ENCODE assay signal across 8 cellular contexts in genomic region chr3:114179575-114179974, GRCh38. TPM values are rescaled to one million over a fixed set of nuclear protein-coding genes. Genes with fewer than 3 reads are reported as not detected.
A peak's percentile ranks its signal among the peaks of the same experiment; 100 is the strongest.
DNase-seq lines count a peak whose midpoint lies in the region; ATAC-seq and TF ChIP-seq lines count a peak whose summit lies in the region.

No MANE protein-coding gene starts in this region.

- TF ChIP-seq POLR2A in breast epithelium (IDR thresholded peaks at IDR 0.05): no peak

- no peaks in the 10 kb centered on the region for H4K20me1 ChIP-seq in neural progenitor cell (ENCODE audit: low read depth)

- no peak overlapping the region for H3K27ac ChIP-seq in breast epithelium
- H3K27ac ChIP-seq in neural progenitor cell: no peak overlapping the region

- H3K4me1 ChIP-seq in breast epithelium (no peaks in the 10 kb centered on the region), neural progenitor cell (no peaks in the 10 kb centered on the region)

- CTCF ChIA-PET in MCF 10A (lab: Yijun Ruan, JAX): interaction anchor here (0.6 to 1.9 kb wide), 7 partner anchors 12 to 782 kb away, joined by 3 to 7 read pairs (median 3); no protein-coding TSS in a partner anchor

- TF ChIP-seq CTCF in MCF 10A (IDR thresholded peaks at IDR 0.05; ENCODE audit: unreplicated experiment) (peak; percentile 15), breast epithelium (IDR thresholded peaks at IDR 0.05) (peak in 1 of 3 donors; percentile 18), brain (conservative IDR thresholded peaks at IDR 0.05) (peak; percentile 20 to 53), neural progenitor cell (IDR thresholded peaks at IDR 0.05) (peak; percentile 53)

- H3K36me3 Mint-ChIP-seq in MCF 10A (ENCODE audit: insufficient read depth, unreplicated experiment) (no peaks in the 10 kb centered on the region), brain (no peaks in the 10 kb centered on the region), neural progenitor cell (no peaks in the 10 kb centered on the region)

- ATAC-seq in HG02588 (IDR thresholded peaks at IDR 0.05; ENCODE audit: unreplicated experiment) (no peak), Right ventricle myocardium superior (ENCODE audit: poor library complexity) (no peak)

- peaks cover 87% of the 10 kb centered on the region for H3K27me3 Mint-ChIP-seq in MCF 10A (ENCODE audit: insufficient read depth, unreplicated experiment)
- no peaks in the 10 kb centered on the region for H3K27me3 Mint-ChIP-seq in brain
- peaks cover 4% of the 10 kb centered on the region for H3K27me3 Mint-ChIP-seq in neural progenitor cell (ENCODE audit: insufficient read depth, low read depth)

- H3K4me3 ChIP-seq in breast epithelium (no peak overlapping the region), neural progenitor cell (no peak overlapping the region)

- BruUV-seq in MCF 10A (replicated peaks; lab: Mats Ljungman, UMichigan): no TSS peak

- H3K36me3 ChIP-seq in breast epithelium: no peaks in the 10 kb centered on the region
- no peaks in the 10 kb centered on the region for H3K36me3 ChIP-seq in neural progenitor cell

- H3K4me3 Mint-ChIP-seq in MCF 10A (ENCODE audit: unreplicated experiment) (no peak overlapping the region), brain (no peak overlapping the region), neural progenitor cell (no peak overlapping the region)

- no peaks in the 10 kb centered on the region for H3K9me3 Mint-ChIP-seq in MCF 10A (ENCODE audit: unreplicated experiment)
- peaks cover 0 to 11% (median 3%) of the 10 kb centered on the region in 5 experiments for H3K9me3 Mint-ChIP-seq in brain
- H3K9me3 Mint-ChIP-seq in neural progenitor cell: peaks cover 2% of the 10 kb centered on the region

- H3K4me1 Mint-ChIP-seq in MCF 10A (ENCODE audit: insufficient read depth, unreplicated experiment) (peaks cover 5% of the 10 kb centered on the region), brain (no peaks in the 10 kb centered on the region), neural progenitor cell (no peaks in the 10 kb centered on the region)

- H3K27me3 ChIP-seq in breast epithelium (no peaks in the 10 kb centered on the region), neural progenitor cell (no peaks in the 10 kb centered on the region)

- no peaks in the 10 kb centered on the region for H3K79me2 ChIP-seq in neural progenitor cell (ENCODE audit: low read depth)

- POLR2A ChIA-PET in MCF 10A (lab: Yijun Ruan, JAX): interaction anchor here (0.7 kb wide), 1 partner anchor 117 kb away, joined by 3 read pairs; no protein-coding TSS in a partner anchor

- intact Hi-C loops in MCF 10A (cut with micrococcal nuclease) (no loop called here), breast epithelium (cut with DNase I; ENCODE audit: low total_unique reads) (no loop called here), Right ventricle myocardium superior (cut with DNase I) (no loop called here)

- H3K27ac Mint-ChIP-seq in MCF 10A (ENCODE audit: low read depth, unreplicated experiment) (no peak overlapping the region), brain (no peak overlapping the region), neural progenitor cell (no peak overlapping the region)

- H3K4me2 ChIP-seq in neural progenitor cell: no peak overlapping the region

- H3K9ac ChIP-seq in neural progenitor cell: no peak overlapping the region

- DNase-seq in MCF 10A (ENCODE audit: unreplicated experiment) (peak; percentile 27), breast epithelium (ENCODE audit: low spot score in 2 of 2) (no peak), NCI-H2081 treated with DMSO at 0.1 percent for 48 hours (lab: John Stamatoyannopoulos, UW) (peak; percentile 31), neural progenitor cell (ENCODE audit: low spot score) (peak; percentile 39), OCI-M2 (lab: John Stamatoyannopoulos, UW; ENCODE audit: unreplicated experiment) (no peak), Right ventricle myocardium superior (no peak)

- no peak overlapping the region for H2AFZ ChIP-seq in neural progenitor cell (replicated peaks)

- H3K9me3 ChIP-seq in breast epithelium: no peaks in the 10 kb centered on the region
- H3K9me3 ChIP-seq in neural progenitor cell (ENCODE audit: low read depth): no peaks in the 10 kb centered on the region

- peaks cover 5% of the 10 kb centered on the region for H3F3A ChIP-seq in neural progenitor cell (ENCODE audit: low read depth)

RNA-seq across cellular contexts. Expression of gene DRD3, which starts 0.7 kb away (rescaled TPM):
- total RNA-seq in MCF 10A (2022): not detected in 2 replicates
- not detected for total RNA-seq in breast epithelium
- not detected for polyA plus RNA-seq in brain (ENCODE audit: insufficient read depth, low read depth, low replicate concordance)
- not detected in 2 replicates for total RNA-seq in neural progenitor cell (ENCODE audit: low replicate concordance)
- total RNA-seq in Right ventricle myocardium superior: not detected

RNA-seq across cellular contexts. Expression of gene ZNF80, which starts 57.8 kb away (rescaled TPM):
- total RNA-seq in MCF 10A (2022) (not detected in 2 replicates), breast epithelium (under 1 TPM in 2 of 3 donors, not detected in 1; 0.16 to 0.33 TPM), neural progenitor cell (ENCODE audit: low replicate concordance) (not detected in 2 replicates), Right ventricle myocardium superior (not detected)
- not detected for polyA plus RNA-seq in brain (ENCODE audit: insufficient read depth, low read depth, low replicate concordance)

Comparison
In these comparisons a context has a peak if more than half of its experiments do, and no peak if none do; other contexts are left out.
1. DNase-seq: peak in MCF 10A (single experiment), NCI-H2081 treated with DMSO at 0.1 percent for 48 hours (single experiment) and neural progenitor cell (single experiment); none in breast epithelium (0 of 2), OCI-M2 (single experiment) and Right ventricle myocardium superior (single experiment).